Comparison of ENCODE assay signal across 1 cellular context in genomic region chr17:58412910-58413630, GRCh38.
TF ChIP-seq lines count a peak whose summit lies in the region.

No MANE protein-coding gene starts in this region.

TF ChIP-seq in HepG2, 621 proteins besides CTCF, POLR2A, EP300 and RAD21 (continued from another document and continues in another):
- TF ChIP-seq ZNF414 (CRISPR knock-in tag; IDR thresholded peaks at IDR 0.05) (no peak), TIGD3 (CRISPR knock-in tag; IDR thresholded peaks at IDR 0.05; ENCODE audit: borderline replicate concordance) (no peak), ZNF24 (IDR thresholded peaks at IDR 0.05) (no peak), ZNF83 (CRISPR knock-in tag; IDR thresholded peaks at IDR 0.05; ENCODE audit: borderline replicate concordance) (no peak), BCL3 (CRISPR knock-in tag; IDR thresholded peaks at IDR 0.05) (no peak), MED1 (CRISPR knock-in tag; IDR thresholded peaks at IDR 0.05) (peak; percentile 62; the same call in 1 of the 2 replicates), ADNP (CRISPR knock-in tag; IDR thresholded peaks at IDR 0.05) (no peak), NFATC3 (CRISPR knock-in tag; IDR thresholded peaks at IDR 0.05) (no peak), ZBTB40 (IDR thresholded peaks at IDR 0.05) (no peak), ZBTB40 (CRISPR knock-in tag; IDR thresholded peaks at IDR 0.05) (no peak), TBX3 (IDR thresholded peaks at IDR 0.05; ENCODE audit: borderline replicate concordance) (no peak), REL (CRISPR knock-in tag; conservative IDR thresholded peaks at IDR 0.05) (no peak), HOXA9 (CRISPR knock-in tag; IDR thresholded peaks at IDR 0.05; ENCODE audit: borderline replicate concordance) (no peak), ZNF501 (CRISPR knock-in tag; IDR thresholded peaks at IDR 0.05) (no peak), ZNF883 (CRISPR knock-in tag; IDR thresholded peaks at IDR 0.05; ENCODE audit: not compliant biosample characterization) (no peak), ZNF577 (CRISPR knock-in tag; IDR thresholded peaks at IDR 0.05; ENCODE audit: borderline replicate concordance, low read depth) (no peak), HMGXB3 (CRISPR knock-in tag; IDR thresholded peaks at IDR 0.05; ENCODE audit: borderline replicate concordance) (no peak; the same call in 1 of the 2 replicates), ERF (CRISPR knock-in tag; IDR thresholded peaks at IDR 0.05) (peak; percentile 33; the same call in 1 of the 2 replicates), ZNF317 (CRISPR knock-in tag; IDR thresholded peaks at IDR 0.05) (no peak), JARID2 (CRISPR knock-in tag; IDR thresholded peaks at IDR 0.05; ENCODE audit: insufficient replicate concordance) (no peak), ZNF580 (CRISPR knock-in tag; IDR thresholded peaks at IDR 0.05; ENCODE audit: borderline replicate concordance, low read depth) (no peak), IRF1 (CRISPR knock-in tag; IDR thresholded peaks at IDR 0.05; ENCODE audit: low read depth) (no peak), NBN (conservative IDR thresholded peaks at IDR 0.05) (no peak), ZNF839 (CRISPR knock-in tag; IDR thresholded peaks at IDR 0.05; ENCODE audit: borderline replicate concordance) (no peak), NFRKB (IDR thresholded peaks at IDR 0.05) (no peak), MATR3 (CRISPR knock-in tag; IDR thresholded peaks at IDR 0.05) (no peak), DPF2 (CRISPR knock-in tag; IDR thresholded peaks at IDR 0.05; ENCODE audit: borderline replicate concordance, low read depth) (peak; percentile 55; the same call in 1 of the 2 replicates), XRCC5 (optimal IDR thresholded peaks at IDR 0.05; ENCODE audit: low read length) (no peak), PHF8 (CRISPR knock-in tag; IDR thresholded peaks at IDR 0.05) (no peak), ZNF609 (CRISPR knock-in tag; IDR thresholded peaks at IDR 0.05; ENCODE audit: borderline replicate concordance) (peak; percentile 63; the same call in 1 of the 2 replicates), ARNT (IDR thresholded peaks at IDR 0.05) (no peak), ZBTB34 (CRISPR knock-in tag; IDR thresholded peaks at IDR 0.05) (no peak)
